ENCODE assay signal across 26 cellular contexts in genomic region chr10:93514496-93514895, GRCh38. TPM values are rescaled to one million over a fixed set of nuclear protein-coding genes. Genes with fewer than 3 reads are reported as not detected.
DNase-seq lines count a peak whose midpoint lies in the region; ATAC-seq and TF ChIP-seq lines count a peak whose summit lies in the region.
"Had no signal": no experiment of that assay in that cellular context is flagged by ENCODE, and none has a peak within 500 bp of the region (broad histone marks: within the 10 kb centered on the region; RNA-seq: fewer than 3 reads in every experiment).

No MANE protein-coding gene starts in this region.

- H3K4me1 ChIP-seq in vagina, result peaks cover 5% of the 10 kb centered on the region
- H3K4me1 ChIP-seq: uterus had no signal

- intact Hi-C loops in vagina (cut with DNase I), result no loop called here

- H3K36me3 Mint-ChIP-seq in stimulated activated naive CD8-positive, alpha-beta T cell treated with anti-CD3 and anti-CD28 coated beads, Interleukin-15, Interleukin-2, amounts not matched to agents 100 ng/mL and 50 ng/mL, for 24 hours (ENCODE audit: low read depth), result peaks cover 53% of the 10 kb centered on the region
- H3K36me3 Mint-ChIP-seq in osteocyte (ENCODE audit: unreplicated experiment), result peaks cover 4% of the 10 kb centered on the region
- H3K36me3 Mint-ChIP-seq: IgD-negative memory B cell had no signal

- no peaks in the 10 kb centered on the region for H3K9me3 Mint-ChIP-seq in stimulated activated naive CD8-positive, alpha-beta T cell treated with anti-CD3 and anti-CD28 coated beads, Interleukin-15, Interleukin-2, amounts not matched to agents 100 ng/mL and 50 ng/mL, for 24 hours
- no peaks in the 10 kb centered on the region for H3K9me3 Mint-ChIP-seq in stimulated activated naive CD8-positive, alpha-beta T cell treated with anti-CD3 and anti-CD28 coated beads, Interleukin-15, amount 100 ng/mL, for 72 hours
- no peaks in the 10 kb centered on the region for H3K9me3 Mint-ChIP-seq in osteocyte (ENCODE audit: unreplicated experiment)
- H3K9me3 Mint-ChIP-seq: activated naive CD4-positive, alpha-beta T cell treated with anti-CD3 and anti-CD28 coated beads, Interleukin-2, amount 10 ng/mL, durations not matched to agents 7 days and 5 days; activated T-cell treated with anti-CD3 and anti-CD28 coated beads, Interleukin-2, amount 50 U/mL, for 24 hours; IgD-negative memory B cell had no signal

- H3K27me3 Mint-ChIP-seq in stimulated activated naive CD8-positive, alpha-beta T cell treated with anti-CD3 and anti-CD28 coated beads, Interleukin-15, Interleukin-2, amounts not matched to agents 100 ng/mL and 50 ng/mL, for 24 hours, result no peaks in the 10 kb centered on the region
- H3K27me3 Mint-ChIP-seq in stimulated activated naive CD8-positive, alpha-beta T cell treated with anti-CD3 and anti-CD28 coated beads, Interleukin-15, amount 100 ng/mL, for 72 hours, result no peaks in the 10 kb centered on the region
- H3K27me3 Mint-ChIP-seq in osteocyte (ENCODE audit: unreplicated experiment), result no peaks in the 10 kb centered on the region
- H3K27me3 Mint-ChIP-seq: activated naive CD4-positive, alpha-beta T cell treated with anti-CD3 and anti-CD28 coated beads, Interleukin-2, amount 10 ng/mL, durations not matched to agents 7 days and 5 days; activated T-cell treated with anti-CD3 and anti-CD28 coated beads, Interleukin-2, amount 50 U/mL, for 24 hours; IgD-negative memory B cell had no signal

- peaks cover 2% of the 10 kb centered on the region for H3K4me1 Mint-ChIP-seq in stimulated activated naive CD8-positive, alpha-beta T cell treated with anti-CD3 and anti-CD28 coated beads, Interleukin-15, Interleukin-2, amounts not matched to agents 100 ng/mL and 50 ng/mL, for 24 hours (ENCODE audit: low read depth)
- peaks cover 3% of the 10 kb centered on the region for H3K4me1 Mint-ChIP-seq in stimulated activated naive CD8-positive, alpha-beta T cell treated with anti-CD3 and anti-CD28 coated beads, Interleukin-15, amount 100 ng/mL, for 72 hours
- peaks cover 21% of the 10 kb centered on the region for H3K4me1 Mint-ChIP-seq in osteocyte (ENCODE audit: unreplicated experiment)
- H3K4me1 Mint-ChIP-seq: neural crest cell had no signal

- ATAC-seq in stimulated activated naive CD8-positive, alpha-beta T cell treated with anti-CD3 and anti-CD28 coated beads, Interleukin-15, amount 100 ng/mL, for 72 hours, result no peak
- no peak for ATAC-seq in GM21381 (IDR thresholded peaks at IDR 0.05; ENCODE audit: unreplicated experiment)
- ATAC-seq in HG02642 (IDR thresholded peaks at IDR 0.05; ENCODE audit: poor library complexity, unreplicated experiment), result no peak
- ATAC-seq: left colon had no signal

- H3K4me3 Mint-ChIP-seq in stimulated activated naive CD8-positive, alpha-beta T cell treated with anti-CD3 and anti-CD28 coated beads, Interleukin-15, Interleukin-2, amounts not matched to agents 100 ng/mL and 50 ng/mL, for 24 hours, result no peak overlapping the region
- no peak overlapping the region for H3K4me3 Mint-ChIP-seq in stimulated activated naive CD8-positive, alpha-beta T cell treated with anti-CD3 and anti-CD28 coated beads, Interleukin-15, amount 100 ng/mL, for 72 hours
- no peak overlapping the region for H3K4me3 Mint-ChIP-seq in osteocyte (ENCODE audit: unreplicated experiment)
- H3K4me3 Mint-ChIP-seq: activated naive CD4-positive, alpha-beta T cell treated with anti-CD3 and anti-CD28 coated beads, Interleukin-2, amount 10 ng/mL, durations not matched to agents 7 days and 5 days; activated T-cell treated with anti-CD3 and anti-CD28 coated beads, Interleukin-2, amount 50 U/mL, for 24 hours; IgD-negative memory B cell; neural crest cell had no signal

- H3K4me3 ChIP-seq in coronary artery (no peak overlapping the region), vagina (no peak overlapping the region)
- H3K4me3 ChIP-seq: BLaER1 treated with 17β-estradiol and CSF1 and Interleukin-3, amounts not matched to agents 10 nM and 100 nM; cardiac muscle cell; heart right ventricle; uterus had no signal

- no peaks in the 10 kb centered on the region for H3K9me3 ChIP-seq in vagina
- H3K9me3 ChIP-seq: heart right ventricle, uterus had no signal

- no peak for TF ChIP-seq POLR2A in vagina (IDR thresholded peaks at IDR 0.05)

- TF ChIP-seq CTCF in coronary artery (IDR thresholded peaks at IDR 0.05) (no peak), osteocyte (IDR thresholded peaks at IDR 0.05) (no peak), vagina (IDR thresholded peaks at IDR 0.05) (no peak)

- DNase-seq in stimulated activated naive CD8-positive, alpha-beta T cell treated with anti-CD3 and anti-CD28 coated beads, Interleukin-15, amount 100 ng/mL, for 72 hours, result no peak
- no peak for DNase-seq in coronary artery (ENCODE audit: low spot score)
- DNase-seq in osteocyte (ENCODE audit: extremely low spot score, unreplicated experiment), result no peak
- no peak for DNase-seq in vagina (ENCODE audit: extremely low spot score in 2 of 2)
- no peak for DNase-seq in NCI-H774 (lab: John Stamatoyannopoulos, UW)
- DNase-seq: ACHN; activated naive CD4-positive, alpha-beta T cell treated with anti-CD3 and anti-CD28 coated beads, Interleukin-2, amount 10 ng/mL, durations not matched to agents 7 days and 5 days; activated T-cell treated with anti-CD3 and anti-CD28 coated beads, Interleukin-2, amount 50 U/mL, for 24 hours; GDM1; H7; heart right ventricle; left colon; MM.1S; NCI-H1436 treated with DMSO at 0.1 percent for 48 hours; SIG-M5; stimulated activated CD4-positive, alpha-beta T cell treated with anti-CD3 and anti-CD28 coated beads, Interleukin-4, amount 100 ng/mL, for 4 hours; T-helper 1 cell; uterus had no signal

- no peaks in the 10 kb centered on the region for H3K27me3 ChIP-seq in vagina
- H3K27me3 ChIP-seq: BLaER1 treated with 17β-estradiol and CSF1 and Interleukin-3, amounts not matched to agents 10 nM and 100 nM; cardiac muscle cell; heart right ventricle; uterus had no signal

- peak overlapping the region; percentile 35 to 79 for H3K27ac ChIP-seq in coronary artery
- H3K27ac ChIP-seq in vagina, result peak overlapping the region; percentile 49
- H3K27ac ChIP-seq: BLaER1 treated with 17β-estradiol and CSF1 and Interleukin-3, amounts not matched to agents 10 nM and 100 nM; cardiac muscle cell; uterus had no signal

- H3K27ac Mint-ChIP-seq in stimulated activated naive CD8-positive, alpha-beta T cell treated with anti-CD3 and anti-CD28 coated beads, Interleukin-15, Interleukin-2, amounts not matched to agents 100 ng/mL and 50 ng/mL, for 24 hours, result peak overlapping the region; percentile 75
- no peak overlapping the region for H3K27ac Mint-ChIP-seq in stimulated activated naive CD8-positive, alpha-beta T cell treated with anti-CD3 and anti-CD28 coated beads, Interleukin-15, amount 100 ng/mL, for 72 hours
- H3K27ac Mint-ChIP-seq in osteocyte (ENCODE audit: unreplicated experiment), result peak overlapping the region; percentile 78
- H3K27ac Mint-ChIP-seq: activated naive CD4-positive, alpha-beta T cell treated with anti-CD3 and anti-CD28 coated beads, Interleukin-2, amount 10 ng/mL, durations not matched to agents 7 days and 5 days; activated T-cell treated with anti-CD3 and anti-CD28 coated beads, Interleukin-2, amount 50 U/mL, for 24 hours; IgD-negative memory B cell had no signal

- no peaks in the 10 kb centered on the region for H3K36me3 ChIP-seq in vagina
- H3K36me3 ChIP-seq: uterus had no signal

RNA-seq across cellular contexts. Expression of gene CEP55, which starts 18.1 kb away (rescaled TPM):
- total RNA-seq in osteocyte, result 8.6 and 9.5 TPM in 2 replicates
- 3.2 TPM for total RNA-seq in vagina

RNA-seq across cellular contexts. Expression of gene MYOF, which starts 32.4 kb away (rescaled TPM):
- total RNA-seq in osteocyte (470 and 517 TPM in 2 replicates), vagina (107 TPM)

RNA-seq across cellular contexts. Expression of gene FFAR4, which starts 52.0 kb away (rescaled TPM):
- not detected in 2 replicates for total RNA-seq in osteocyte
- 1.5 TPM for total RNA-seq in vagina
- total RNA-seq: cardiac muscle cell, fibroblast of villous mesenchyme, H7, uterus had no signal

Comparison
In these comparisons a context has a peak if more than half of its experiments do, and no peak if none do; other contexts are left out.
1. H3K27ac Mint-ChIP-seq: peak in stimulated activated naive CD8-positive, alpha-beta T cell treated with anti-CD3 and anti-CD28 coated beads, Interleukin-15, Interleukin-2, amounts not matched to agents 100 ng/mL and 50 ng/mL, for 24 hours (single experiment) and osteocyte (single experiment); none in stimulated activated naive CD8-positive, alpha-beta T cell treated with anti-CD3 and anti-CD28 coated beads, Interleukin-15, amount 100 ng/mL, for 72 hours (0 of 2).